In genomic region chr2:54723300-54724149, GRCh38 we compare ENCODE assay signal across 8 cellular contexts.
A peak's percentile ranks its signal among the peaks of the same experiment; 100 is the strongest.
DNase-seq lines count a peak whose midpoint lies in the region; ATAC-seq and FAIRE-seq lines count a peak whose summit lies in the region.

Gene EML6 (plus strand): TSS chr2:54723662. CDS start chr2:54725062, 1,400 bp downstream.

- DNase-seq in Ammon's horn (ENCODE audit: low spot score), result peak; percentile 100
- DNase-seq in GM19238 (ENCODE audit: insufficient read length, low spot score), result peak; percentile 98
- peak; percentile 96 for DNase-seq in NCI-H510A treated with DMSO at 0.1 percent for 48 hours (lab: John Stamatoyannopoulos, UW)
- peak; percentile 98 for DNase-seq in activated CD4-positive, alpha-beta T cell treated with anti-CD3 and anti-CD28 coated beads for 4 hours
- peak; percentile 99 for DNase-seq in kidney tubule cell (ENCODE audit: low spot score)
- DNase-seq in stimulated activated CD4-positive, alpha-beta T cell treated with anti-CD3 and anti-CD28 coated beads, Interleukin-1b, Interleukin-23, amount 100 ng/mL, for 24 hours (ENCODE audit: low read depth in 4 of 4, low spot score in 1 of 4), result peak; percentile 89 to 98 (median 92)

- peak; percentile 33 for FAIRE-seq in colon (lab: Jason Lieb, UNC)

- peak; percentile 99 for ATAC-seq in HG03442 (IDR thresholded peaks at IDR 0.05; ENCODE audit: unreplicated experiment)

Comparison
In these comparisons a context has a peak if more than half of its experiments do, and no peak if none do; other contexts are left out.
1. Peak in every context shown above with its lines: DNase-seq and ATAC-seq.